ENCODE assay signal across 15 cellular contexts in the genomic region with DNA sequence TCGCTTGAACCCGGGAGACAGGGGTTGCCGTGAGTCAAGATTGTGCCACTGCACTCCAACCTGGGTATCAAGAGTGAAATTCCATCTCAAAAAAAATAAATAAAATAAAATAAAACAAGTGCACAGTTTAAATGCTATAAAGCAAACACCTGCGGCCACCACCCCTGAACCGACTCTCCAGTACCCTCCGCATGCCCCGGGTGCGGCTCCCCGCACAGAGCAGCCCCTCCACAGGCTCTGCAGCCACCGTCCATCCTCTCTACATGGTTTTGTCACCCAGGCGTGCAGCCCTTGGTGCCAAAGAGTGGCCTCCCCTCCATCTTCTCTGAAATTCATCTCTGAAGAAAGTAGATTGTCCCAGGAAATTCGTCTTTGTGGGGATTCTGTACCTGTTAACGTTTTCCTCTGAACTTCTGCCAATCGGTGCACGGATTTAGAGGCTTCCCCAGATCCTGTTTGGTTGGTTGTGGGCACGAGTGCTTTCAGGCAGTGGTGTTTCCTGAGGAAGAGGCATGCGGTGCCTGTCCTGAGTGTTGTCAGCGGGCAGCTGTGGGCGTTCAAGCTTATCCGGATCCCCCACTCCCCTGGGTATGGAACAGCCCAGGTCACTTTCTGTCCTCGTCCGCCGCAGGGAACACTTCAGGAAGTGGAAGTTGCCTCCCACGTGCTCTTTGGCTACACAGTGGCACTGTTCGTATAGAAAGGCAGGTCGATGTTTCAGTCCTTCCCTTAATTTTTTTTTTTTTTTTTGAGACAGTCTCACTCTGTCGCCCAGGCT. TPM values are rescaled to one million over a fixed set of nuclear protein-coding genes. Genes with fewer than 3 reads are reported as not detected.
A peak's percentile ranks its signal among the peaks of the same experiment; 100 is the strongest.
DNase-seq lines count a peak whose midpoint lies in the region; ATAC-seq and TF ChIP-seq lines count a peak whose summit lies in the region.
"Had no signal": no experiment of that assay in that cellular context is flagged by ENCODE, and none has a peak within 500 bp of the region (broad histone marks: within the 10 kb centered on the region; RNA-seq: fewer than 3 reads in every experiment).

No MANE protein-coding gene starts in this region.

- TF ChIP-seq CTCF in HEK293 (tag by site-specific recombination; IDR thresholded peaks at IDR 0.05) (no peak), nephron progenitor cell (IDR thresholded peaks at IDR 0.05) (no peak)

- H3K4me1 Mint-ChIP-seq in T-helper 1 cell treated with Interleukin-12 subunit alpha and Interleukin-12 subunit beta and Interleukin-4 antibody, amounts not matched to agents 30 μg/mL and 1 μg/mL, for 36 hours (ENCODE audit: low read depth) = peaks cover 7% of the 10 kb centered on the region
- peaks cover 7% of the 10 kb centered on the region for H3K4me1 Mint-ChIP-seq in activated T-helper 2 cell treated with anti-CD3 and anti-CD28 coated beads, Interferon-gamma antibody, Interleukin-2, Interleukin-4, amounts not matched to agents 10 μg/mL and 5 μg/mL and 100 μg/mL, durations not matched to agents 14 hours and 24 hours and 36 hours (ENCODE audit: low read depth)
- peaks cover 22% of the 10 kb centered on the region for H3K4me1 Mint-ChIP-seq in nephron progenitor cell

- H3K36me3 ChIP-seq in HEK293 (ENCODE audit: control insufficient read depth in 2 of 2, insufficient read depth in 1 of 2, low read length in 2 of 2) = no peaks in the 10 kb centered on the region
- H3K36me3 ChIP-seq: left ventricle myocardium inferior had no signal

- H3K36me3 Mint-ChIP-seq in T-helper 1 cell treated with Interleukin-12 subunit alpha and Interleukin-12 subunit beta and Interleukin-4 antibody, amounts not matched to agents 30 μg/mL and 1 μg/mL, for 36 hours (ENCODE audit: low read depth) = no peaks in the 10 kb centered on the region
- no peaks in the 10 kb centered on the region for H3K36me3 Mint-ChIP-seq in activated T-helper 2 cell treated with anti-CD3 and anti-CD28 coated beads, Interferon-gamma antibody, Interleukin-2, Interleukin-4, amounts not matched to agents 10 μg/mL and 5 μg/mL and 100 μg/mL, durations not matched to agents 14 hours and 24 hours and 36 hours (ENCODE audit: low read depth)
- no peaks in the 10 kb centered on the region for H3K36me3 Mint-ChIP-seq in nephron progenitor cell (ENCODE audit: low read depth)

- H3K9me3 Mint-ChIP-seq in T-helper 1 cell treated with Interleukin-12 subunit alpha and Interleukin-12 subunit beta and Interleukin-4 antibody, amounts not matched to agents 30 μg/mL and 1 μg/mL, for 36 hours = no peaks in the 10 kb centered on the region
- H3K9me3 Mint-ChIP-seq in activated T-helper 2 cell treated with anti-CD3 and anti-CD28 coated beads, Interferon-gamma antibody, Interleukin-2, Interleukin-4, amounts not matched to agents 10 μg/mL and 5 μg/mL and 100 μg/mL, durations not matched to agents 14 hours and 24 hours and 36 hours = no peaks in the 10 kb centered on the region
- no peaks in the 10 kb centered on the region for H3K9me3 Mint-ChIP-seq in nephron progenitor cell

- H3K9me3 ChIP-seq in HEK293 (ENCODE audit: control insufficient read depth, insufficient read depth, low read depth, low read length) = no peaks in the 10 kb centered on the region
- H3K9me3 ChIP-seq: A549, left ventricle myocardium inferior had no signal

- DNase-seq in T-helper 1 cell = no peak
- no peak for DNase-seq in activated T-helper 2 cell treated with anti-CD3 and anti-CD28 coated beads, Interferon-gamma antibody, Interleukin-2, Interleukin-4, amounts not matched to agents 10 μg/mL and 5 μg/mL and 100 μg/mL, durations not matched to agents 14 hours and 24 hours and 36 hours (ENCODE audit: low spot score)
- DNase-seq in nephron progenitor cell = no peak
- no peak for DNase-seq in kidney glomerular epithelial cell (lab: John Stamatoyannopoulos, UW)
- no peak for DNase-seq in dedifferentiated amniotic fluid mesenchymal stem cell (ENCODE audit: extremely low spot score)
- DNase-seq: DND-41, head of caudate nucleus, left ventricle myocardium inferior, NCI-H2081 treated with DMSO at 0.1 percent for 48 hours had no signal

- no peaks in the 10 kb centered on the region for H3K4me1 ChIP-seq in HEK293 (ENCODE audit: control insufficient read depth, insufficient read depth, low read length)
- H3K4me1 ChIP-seq: left ventricle myocardium inferior had no signal

- intact Hi-C loops in activated T-helper 2 cell treated with anti-CD3 and anti-CD28 coated beads, Interferon-gamma antibody, Interleukin-2, Interleukin-4, amounts not matched to agents 10 μg/mL and 5 μg/mL and 100 μg/mL, durations not matched to agents 14 hours and 24 hours and 36 hours (cut with micrococcal nuclease) = no loop called here

- H3K4me3 ChIP-seq in HEK293 (ENCODE audit: low read depth, low read length) = no peak overlapping the region
- H3K4me3 ChIP-seq: A549, left ventricle myocardium inferior had no signal

- H3K27ac ChIP-seq in HEK293 (ENCODE audit: extremely low read depth, low read depth, low read length) = no peak overlapping the region
- H3K27ac ChIP-seq: A549, left ventricle myocardium inferior had no signal

- POLR2A ChIA-PET in HEK293 (lab: Yijun Ruan, JAX) = interaction anchor here (0.7 kb wide), 1 partner anchor 9 kb away, joined by 3 read pairs; no protein-coding TSS in a partner anchor

- CTCF ChIA-PET in HEK293 (lab: Yijun Ruan, JAX) = no interaction called here

- H3K4me3 Mint-ChIP-seq in T-helper 1 cell treated with Interleukin-12 subunit alpha and Interleukin-12 subunit beta and Interleukin-4 antibody, amounts not matched to agents 30 μg/mL and 1 μg/mL, for 36 hours = peak overlapping the region; percentile 34
- no peak overlapping the region for H3K4me3 Mint-ChIP-seq in activated T-helper 2 cell treated with anti-CD3 and anti-CD28 coated beads, Interferon-gamma antibody, Interleukin-2, Interleukin-4, amounts not matched to agents 10 μg/mL and 5 μg/mL and 100 μg/mL, durations not matched to agents 14 hours and 24 hours and 36 hours (ENCODE audit: low read depth)
- H3K4me3 Mint-ChIP-seq in nephron progenitor cell = peak overlapping the region; percentile 15

- peak overlapping the region; percentile 45 for H3K27ac Mint-ChIP-seq in T-helper 1 cell treated with Interleukin-12 subunit alpha and Interleukin-12 subunit beta and Interleukin-4 antibody, amounts not matched to agents 30 μg/mL and 1 μg/mL, for 36 hours
- peak overlapping the region; percentile 55 for H3K27ac Mint-ChIP-seq in activated T-helper 2 cell treated with anti-CD3 and anti-CD28 coated beads, Interferon-gamma antibody, Interleukin-2, Interleukin-4, amounts not matched to agents 10 μg/mL and 5 μg/mL and 100 μg/mL, durations not matched to agents 14 hours and 24 hours and 36 hours
- H3K27ac Mint-ChIP-seq in nephron progenitor cell = peak overlapping the region; percentile 39

- ATAC-seq in HG03159 (IDR thresholded peaks at IDR 0.05; ENCODE audit: unreplicated experiment) = no peak
- ATAC-seq: A549 had no signal

- no peaks in the 10 kb centered on the region for H3K27me3 Mint-ChIP-seq in T-helper 1 cell treated with Interleukin-12 subunit alpha and Interleukin-12 subunit beta and Interleukin-4 antibody, amounts not matched to agents 30 μg/mL and 1 μg/mL, for 36 hours (ENCODE audit: low read depth)
- peaks cover 1% of the 10 kb centered on the region for H3K27me3 Mint-ChIP-seq in activated T-helper 2 cell treated with anti-CD3 and anti-CD28 coated beads, Interferon-gamma antibody, Interleukin-2, Interleukin-4, amounts not matched to agents 10 μg/mL and 5 μg/mL and 100 μg/mL, durations not matched to agents 14 hours and 24 hours and 36 hours (ENCODE audit: low read depth)
- peaks cover 10% of the 10 kb centered on the region for H3K27me3 Mint-ChIP-seq in nephron progenitor cell (ENCODE audit: low read depth, poor library complexity)

TF ChIP-seq in HEK293, 187 proteins besides CTCF, POLR2A, EP300 and RAD21:
- TF ChIP-seq ZNF292 (tag by site-specific recombination; IDR thresholded peaks at IDR 0.05; ENCODE audit: borderline replicate concordance, low read depth) (no peak), EGR2 (tag by site-specific recombination; IDR thresholded peaks at IDR 0.05; ENCODE audit: low read depth) (peak; percentile 8; the same call in 1 of the 2 replicates), ZNF335 (tag by site-specific recombination; conservative IDR thresholded peaks at IDR 0.05) (no peak), GLI2 (tag by site-specific recombination; IDR thresholded peaks at IDR 0.05; ENCODE audit: borderline replicate concordance, low read depth) (no peak)

RNA-seq across cellular contexts. Expression of a gene that starts 4.1 kb away (rescaled TPM):
- 0.25 TPM in 1 of 2 replicates, not detected in the other for total RNA-seq in activated T-helper 2 cell treated with anti-CD3 and anti-CD28 coated beads, Interferon-gamma antibody, Interleukin-2, Interleukin-4, amounts not matched to agents 10 μg/mL and 5 μg/mL and 100 μg/mL, durations not matched to agents 14 hours and 24 hours and 36 hours
- total RNA-seq: left ventricle myocardium inferior, omental fat pad, ureter had no signal

RNA-seq across cellular contexts. Expression of a gene that starts 9.4 kb away (rescaled TPM):
- 2.2 and 2.9 TPM in 2 replicates for total RNA-seq in activated T-helper 2 cell treated with anti-CD3 and anti-CD28 coated beads, Interferon-gamma antibody, Interleukin-2, Interleukin-4, amounts not matched to agents 10 μg/mL and 5 μg/mL and 100 μg/mL, durations not matched to agents 14 hours and 24 hours and 36 hours
- total RNA-seq: left ventricle myocardium inferior had no signal

RNA-seq across cellular contexts. Expression of a gene that starts 15.9 kb away (rescaled TPM):
- total RNA-seq in activated T-helper 2 cell treated with anti-CD3 and anti-CD28 coated beads, Interferon-gamma antibody, Interleukin-2, Interleukin-4, amounts not matched to agents 10 μg/mL and 5 μg/mL and 100 μg/mL, durations not matched to agents 14 hours and 24 hours and 36 hours = 102 and 106 TPM in 2 replicates

RNA-seq across cellular contexts. Expression of a gene that starts 16.8 kb away (rescaled TPM):
- total RNA-seq in activated T-helper 2 cell treated with anti-CD3 and anti-CD28 coated beads, Interferon-gamma antibody, Interleukin-2, Interleukin-4, amounts not matched to agents 10 μg/mL and 5 μg/mL and 100 μg/mL, durations not matched to agents 14 hours and 24 hours and 36 hours = 77.2 and 81.8 TPM in 2 replicates

RNA-seq across cellular contexts. Expression of a gene that starts 17.3 kb away (rescaled TPM):
- 112 and 115 TPM in 2 replicates for total RNA-seq in activated T-helper 2 cell treated with anti-CD3 and anti-CD28 coated beads, Interferon-gamma antibody, Interleukin-2, Interleukin-4, amounts not matched to agents 10 μg/mL and 5 μg/mL and 100 μg/mL, durations not matched to agents 14 hours and 24 hours and 36 hours
